In genomic region chr4:80187677-80188076, GRCh38 we compare ENCODE assay signal across 19 cellular contexts.
"Had no signal": no experiment of that assay in that cellular context is flagged by ENCODE, and none has a peak within 500 bp of the region (broad histone marks: within the 10 kb centered on the region; RNA-seq: fewer than 3 reads in every experiment).

No MANE protein-coding gene starts in this region.

- H3K27me3 ChIP-seq: gastroesophageal sphincter had no signal

- H3K27ac Mint-ChIP-seq: activated CD4-positive, alpha-beta memory T cell treated with anti-CD3 and anti-CD28 coated beads for 36 hours; activated naive CD8-positive, alpha-beta T cell treated with anti-CD3 and anti-CD28 coated beads for 36 hours; immature natural killer cell; progenitor cell of endocrine pancreas had no signal

- H3K9me3 Mint-ChIP-seq: activated CD4-positive, alpha-beta memory T cell treated with anti-CD3 and anti-CD28 coated beads for 36 hours; activated naive CD8-positive, alpha-beta T cell treated with anti-CD3 and anti-CD28 coated beads for 36 hours; central memory CD8-positive, alpha-beta T cell; immature natural killer cell; naive thymus-derived CD8-positive, alpha-beta T cell had no signal

- ATAC-seq: gastroesophageal sphincter; left ventricle myocardium superior; naive thymus-derived CD8-positive, alpha-beta T cell; stimulated activated naive CD8-positive, alpha-beta T cell treated with anti-CD3 and anti-CD28 coated beads, Interleukin-15, Interleukin-2, amounts not matched to agents 100 U/mL and 50 U/mL, for 24 hours had no signal

- H3K27me3 Mint-ChIP-seq: central memory CD8-positive, alpha-beta T cell had no signal

- H3K36me3 Mint-ChIP-seq: activated CD4-positive, alpha-beta memory T cell treated with anti-CD3 and anti-CD28 coated beads for 36 hours; activated naive CD8-positive, alpha-beta T cell treated with anti-CD3 and anti-CD28 coated beads for 36 hours had no signal

- H3K27ac ChIP-seq: coronary artery, gastroesophageal sphincter, VCaP had no signal

- DNase-seq: activated CD4-positive, alpha-beta memory T cell treated with anti-CD3 and anti-CD28 coated beads for 36 hours; activated naive CD8-positive, alpha-beta T cell treated with anti-CD3 and anti-CD28 coated beads for 36 hours; amniotic stem cell; immature natural killer cell; kidney glomerular epithelial cell; left ventricle myocardium superior; mesenchymal stem cell; naive thymus-derived CD8-positive, alpha-beta T cell; occipital lobe; stimulated activated CD4-positive, alpha-beta T cell treated with anti-CD3 and anti-CD28 coated beads, Interleukin-12 subunit alpha, Interleukin-12 subunit beta, amount 100 ng/mL, for 4 hours; stimulated activated CD4-positive, alpha-beta T cell treated with anti-CD3 and anti-CD28 coated beads, Interleukin-1b, Interleukin-23, amount 100 ng/mL, for 48 hours; stimulated activated naive CD8-positive, alpha-beta T cell treated with anti-CD3 and anti-CD28 coated beads, Interleukin-15, Interleukin-2, amounts not matched to agents 100 U/mL and 50 U/mL, for 24 hours; T-helper 2 cell; trophoblast cell had no signal

- H3K9me3 ChIP-seq: gastroesophageal sphincter had no signal

- H3K4me3 ChIP-seq: coronary artery, gastroesophageal sphincter had no signal

- H3K4me3 Mint-ChIP-seq: activated CD4-positive, alpha-beta memory T cell treated with anti-CD3 and anti-CD28 coated beads for 36 hours; activated naive CD8-positive, alpha-beta T cell treated with anti-CD3 and anti-CD28 coated beads for 36 hours; central memory CD8-positive, alpha-beta T cell had no signal
